ENCODE assay signal across 8 cellular contexts in the genomic region with DNA sequence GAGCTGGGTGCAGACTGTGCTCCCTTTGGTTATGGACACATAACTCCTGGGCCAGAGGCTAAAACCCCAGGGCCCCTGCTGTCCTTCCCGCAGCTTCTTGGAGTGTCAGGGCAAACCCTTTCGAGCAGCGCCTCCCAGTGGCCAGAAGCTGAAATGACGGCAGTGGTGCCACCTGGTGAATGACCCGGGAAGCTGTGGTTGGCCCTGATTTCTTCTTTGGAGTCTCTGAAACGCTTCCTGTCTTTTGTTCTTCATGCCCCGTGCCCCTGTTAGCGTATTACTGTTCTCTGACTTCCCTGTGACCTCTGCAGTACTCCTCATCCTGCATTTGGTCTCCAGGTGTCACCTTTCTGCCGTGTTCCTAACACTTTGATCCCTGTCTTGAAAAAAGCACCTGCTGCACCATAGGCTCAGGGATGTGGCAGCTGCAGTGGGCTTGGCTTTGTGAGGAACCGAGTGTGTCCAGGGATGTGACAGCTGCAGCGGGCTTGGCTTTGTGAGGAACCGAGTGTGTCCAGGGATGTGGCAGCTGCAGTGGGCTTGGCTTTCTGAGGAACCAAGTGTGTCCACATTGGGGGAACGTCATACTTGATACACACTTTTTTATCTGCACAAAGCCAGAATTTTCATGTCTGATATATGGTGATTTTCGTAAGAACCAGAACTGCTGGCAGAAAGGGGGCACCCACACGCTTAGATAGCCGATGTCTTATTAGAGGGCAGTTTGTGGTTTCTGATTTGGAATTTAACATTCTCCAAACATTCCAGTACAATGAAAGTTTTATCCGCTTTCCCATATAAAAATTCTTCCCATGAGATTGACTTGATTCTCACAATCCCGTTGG.
A peak's percentile ranks its signal among the peaks of the same experiment; 100 is the strongest.
DNase-seq lines count a peak whose midpoint lies in the region; ATAC-seq and TF ChIP-seq lines count a peak whose summit lies in the region.
"Not testable (repeated sequence)": the region's sequence is repeated elsewhere in the genome, so short reads cannot be mapped to it uniquely, and the experiment has no call there.

No MANE protein-coding gene starts in this region.

- not testable (repeated sequence) for H3K9ac ChIP-seq in PC-3 (ENCODE audit: low read length)

- H3K9me2 ChIP-seq in PC-3 (replicated peaks; ENCODE audit: low read length) = not testable (repeated sequence)

- not testable (repeated sequence) for H4K20me1 ChIP-seq in PC-3 (ENCODE audit: low read length)

- not testable (repeated sequence) for H3K9me3 ChIP-seq in CD4-positive, alpha-beta memory T cell (ENCODE audit: control insufficient read depth in 1 of 2, low read length in 2 of 2); PC-3 (ENCODE audit: low read length); stomach

- intact Hi-C loops in CD4-positive, alpha-beta memory T cell (cut with micrococcal nuclease) = loop anchor here (10.0 kb wide), 1 partner anchor 128 kb away; no protein-coding TSS in a partner anchor
- intact Hi-C loops in PC-3 (cut with micrococcal nuclease) (loop anchor here (10.0 kb wide), 2 partner anchors 128 to 228 kb away; no protein-coding TSS in a partner anchor), stomach (cut with DNase I; ENCODE audit: low total_unique reads) (loop anchor here (5.0 kb wide), 1 partner anchor 130 kb away; no protein-coding TSS in a partner anchor)
- intact Hi-C loops in left ventricle myocardium superior (cut with micrococcal nuclease) = not testable (repeated sequence)

- H2AFZ ChIP-seq in PC-3 (ENCODE audit: low read length) = not testable (repeated sequence)

- peak in 4 of 5 donors; percentile 38 to 49 (median 43) for DNase-seq in CD4-positive, alpha-beta memory T cell
- DNase-seq in HUDEP-2 (lab: John Stamatoyannopoulos, UW; ENCODE audit: unreplicated experiment in 76 of 76) (peak in 46 of 76 experiments; percentile 1 to 52 (median 19)), left ventricle myocardium superior (peak; percentile 58), nucleus accumbens (lab: John Stamatoyannopoulos, UW) (peak in 29 of 56 donors; percentile 0 to 59 (median 16)), stomach (peak; percentile 50)
- not testable (repeated sequence) for DNase-seq in PC-3; cardiac fibroblast (ENCODE audit: low read depth in 2 of 2)
- peak; percentile 74 for DNase-seq in activated CD8-positive, alpha-beta memory T cell treated with anti-CD3 and anti-CD28 coated beads for 24 hours

- not testable (repeated sequence) for H3K4me1 ChIP-seq in CD4-positive, alpha-beta memory T cell (ENCODE audit: insufficient read depth, low read length); PC-3 (ENCODE audit: insufficient read depth, low read length); stomach

- H3K36me3 Mint-ChIP-seq in CD4-positive, alpha-beta memory T cell = peaks cover 13 to 20% of the 10 kb centered on the region in 2 donors

- not testable (repeated sequence) for H3K36me3 ChIP-seq in CD4-positive, alpha-beta memory T cell (ENCODE audit: insufficient read depth, low read length); PC-3 (ENCODE audit: low read depth, low read length)
- peaks cover 14 to 46% (median 44%) of the 10 kb centered on the region in 4 donors for H3K36me3 ChIP-seq in stomach

- TSS peak; percentile 14 for BruUV-seq in PC-3 (replicated peaks; lab: Mats Ljungman, UMichigan)

- H3K4me1 Mint-ChIP-seq in CD4-positive, alpha-beta memory T cell = peaks cover 8 to 11% (median 9%) of the 10 kb centered on the region in 4 donors

- not testable (repeated sequence) for H3K79me2 ChIP-seq in PC-3 (ENCODE audit: low read length)

- not testable (repeated sequence) for H3K27ac ChIP-seq in CD4-positive, alpha-beta memory T cell (ENCODE audit: low read depth, low read length); PC-3 (ENCODE audit: low read length); stomach

- H3K27ac Mint-ChIP-seq in CD4-positive, alpha-beta memory T cell = peak overlapping the region in 3 of 7 donors; percentile 41 to 92 (median 72)

- TF ChIP-seq EP300 in stomach (IDR thresholded peaks at IDR 0.05) = not testable (repeated sequence)

- ATAC-seq in PC-3, left ventricle myocardium superior: not testable (repeated sequence)

- not testable (repeated sequence) for TF ChIP-seq POLR2A in stomach (IDR thresholded peaks at IDR 0.05)

- 45 to 51% (median 48%) methylated on average over 18 of the region's 18 CpGs for WGBS in stomach, 5 donors

- H3K27me3 ChIP-seq in CD4-positive, alpha-beta memory T cell (ENCODE audit: insufficient read depth, low read length); PC-3 (ENCODE audit: low read length); stomach: not testable (repeated sequence)

- not testable (repeated sequence) for H3K27me3 Mint-ChIP-seq in CD4-positive, alpha-beta memory T cell

- CTCF ChIA-PET in CD4-positive, alpha-beta memory T cell (lab: Charles Lee; ENCODE audit: partially characterized antibody); PC-3 (lab: Charles Lee): not testable (repeated sequence)

- H3K4me3 ChIP-seq in CD4-positive, alpha-beta memory T cell (ENCODE audit: low read length in 2 of 2); PC-3 (ENCODE audit: low read length); cardiac fibroblast (replicated peaks in 1 of 2; ENCODE audit: low read depth in 2 of 2, low read length in 2 of 2); stomach: not testable (repeated sequence)

- H3F3A ChIP-seq in PC-3 (ENCODE audit: low read length, unreplicated experiment) = not testable (repeated sequence)

- H3K4me2 ChIP-seq in PC-3 (ENCODE audit: low read length) = not testable (repeated sequence)

- TF ChIP-seq CTCF in PC-3 (conservative IDR thresholded peaks at IDR 0.05; ENCODE audit: low read depth, low read length) (peak; percentile 63), cardiac fibroblast (IDR thresholded peaks at IDR 0.05; ENCODE audit: low read depth, low read length) (peak; percentile 58), stomach (IDR thresholded peaks at IDR 0.05) (peak in 5 of 7 experiments; percentile 57 to 83 (median 75))

- H3K4me3 Mint-ChIP-seq in CD4-positive, alpha-beta memory T cell = not testable (repeated sequence)

- POLR2A ChIA-PET in CD4-positive, alpha-beta memory T cell (lab: Charles Lee; ENCODE audit: partially characterized antibody); PC-3 (lab: Charles Lee; ENCODE audit: unreplicated experiment): not testable (repeated sequence)

- H3K9me3 Mint-ChIP-seq in CD4-positive, alpha-beta memory T cell = not testable (repeated sequence)
